ENCODE assay signal across 10 cellular contexts in the genomic region with DNA sequence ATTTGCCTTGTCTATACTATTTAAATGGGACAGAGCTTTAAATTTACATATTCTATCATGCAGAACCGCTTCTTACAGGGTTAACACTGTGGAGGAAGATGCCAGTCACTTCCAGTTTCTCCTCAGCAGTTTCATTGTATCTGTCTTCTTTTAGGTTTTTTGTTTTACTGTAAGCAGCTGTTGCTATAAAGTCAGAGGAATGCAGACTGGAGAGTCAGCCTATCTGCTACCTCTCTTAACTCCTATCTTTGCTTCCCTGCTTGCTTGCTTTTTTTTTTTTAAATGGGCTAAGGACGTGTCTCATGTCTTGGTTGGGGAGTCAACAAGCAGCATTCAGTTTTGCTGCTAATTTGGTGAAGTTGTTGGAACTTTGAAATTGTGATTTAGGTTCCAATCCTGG. TPM values are rescaled to one million over a fixed set of nuclear protein-coding genes. Genes with fewer than 3 reads are reported as not detected.
DNase-seq lines count a peak whose midpoint lies in the region; ATAC-seq and TF ChIP-seq lines count a peak whose summit lies in the region.
"Had no signal": no experiment of that assay in that cellular context is flagged by ENCODE, and none has a peak within 500 bp of the region (broad histone marks: within the 10 kb centered on the region; RNA-seq: fewer than 3 reads in every experiment).

No MANE protein-coding gene starts in this region.

- H3F3A ChIP-seq in GM23248 (ENCODE audit: insufficient read depth), result no peaks in the 10 kb centered on the region

- ATAC-seq in GM19463 (IDR thresholded peaks at IDR 0.05; ENCODE audit: unreplicated experiment) (peak; percentile 94), HG03139 (IDR thresholded peaks at IDR 0.05; ENCODE audit: unreplicated experiment) (peak; percentile 82)

- H3K4me3 Mint-ChIP-seq in dendritic cell treated with granulocyte-macrophage colony-stimulating factor and Interleukin-4, amounts not matched to agents 40 ng/mL and 50 ng/mL, for 4 days, result peak overlapping the region; percentile 60

- H3K27me3 ChIP-seq in GM23248 (replicated peaks; ENCODE audit: insufficient read depth), result no peaks in the 10 kb centered on the region

- no peak overlapping the region for H2AFZ ChIP-seq in GM23248

- H3K36me3 ChIP-seq in GM23248 (ENCODE audit: low read depth), result no peaks in the 10 kb centered on the region

- no peak overlapping the region for H3K4me3 ChIP-seq in lower leg skin (ENCODE audit: low read depth, poor library complexity, severe bottlenecking)
- no peak overlapping the region for H3K4me3 ChIP-seq in GM23248

- H4K20me1 ChIP-seq in GM23248 (ENCODE audit: insufficient read depth), result peaks cover 63% of the 10 kb centered on the region

- no peaks in the 10 kb centered on the region for H3K9me2 ChIP-seq in GM23248 (ENCODE audit: insufficient read depth)

- H3K36me3 Mint-ChIP-seq in dendritic cell treated with granulocyte-macrophage colony-stimulating factor and Interleukin-4, amounts not matched to agents 40 ng/mL and 50 ng/mL, for 4 days (ENCODE audit: low read depth), result no peaks in the 10 kb centered on the region

- H3K9ac ChIP-seq in GM23248, result no peak overlapping the region

- in situ Hi-C loops in GM13976 (cut with MboI; ENCODE audit: low sequenced_read_pairs, unreplicated experiment), result no loop called here
- in situ Hi-C loops in GM23248 (cut with MboI), result no loop called here

- peak overlapping the region; percentile 78 for H3K27ac Mint-ChIP-seq in dendritic cell treated with granulocyte-macrophage colony-stimulating factor and Interleukin-4, amounts not matched to agents 40 ng/mL and 50 ng/mL, for 4 days

- no peak overlapping the region for H3K27ac ChIP-seq in GM23248

- WGBS in lower leg skin, 2 donors, result 38 to 50% methylated on average over 2 of the region's 2 CpGs
- WGBS in GM23248 (ENCODE audit: low coverage in 1 of 2, low lambda C conversion rate in 2 of 2, missing lambda C conversion rate in 2 of 2), 2 experiments, result 42 to 50% methylated on average over 2 of the region's 2 CpGs

- H3K4me2 ChIP-seq in GM23248 (ENCODE audit: unreplicated experiment), result no peak overlapping the region

- no peaks in the 10 kb centered on the region for H3K9me3 ChIP-seq in GM23248 (ENCODE audit: low read depth)

- H3K27me3 Mint-ChIP-seq in dendritic cell treated with granulocyte-macrophage colony-stimulating factor and Interleukin-4, amounts not matched to agents 40 ng/mL and 50 ng/mL, for 4 days, result no peaks in the 10 kb centered on the region

- TF ChIP-seq CTCF in GM13976 (IDR thresholded peaks at IDR 0.05; ENCODE audit: borderline replicate concordance, control extremely low read depth, extremely low read depth, insufficient read depth, missing control alignments) (no peak), lower leg skin (IDR thresholded peaks at IDR 0.05) (no peak)

- no peak for TF ChIP-seq POLR2A in lower leg skin (IDR thresholded peaks at IDR 0.05)

- intact Hi-C loops in dendritic cell treated with granulocyte-macrophage colony-stimulating factor and Interleukin-4, amounts not matched to agents 40 ng/mL and 50 ng/mL, for 4 days (cut with micrococcal nuclease), result no loop called here
- intact Hi-C loops in lower leg skin (cut with DNase I; ENCODE audit: low total_unique reads), result no loop called here

- DNase-seq in GM13976 (ENCODE audit: low spot score), result peak; percentile 16
- DNase-seq in GM03348 (ENCODE audit: low spot score), result no peak
- DNase-seq in lower leg skin (ENCODE audit: low spot score in 2 of 2), result no peak
- DNase-seq in GM23248, result no peak
- no peak for DNase-seq in stimulated activated CD8-positive, alpha-beta memory T cell treated with anti-CD3 and anti-CD28 coated beads, Interleukin-4, amount 100 ng/mL, for 48 hours
- DNase-seq: NCI-H2029, small intestine had no signal

- H3K9me3 Mint-ChIP-seq in dendritic cell treated with granulocyte-macrophage colony-stimulating factor and Interleukin-4, amounts not matched to agents 40 ng/mL and 50 ng/mL, for 4 days, result no peaks in the 10 kb centered on the region

- H3K79me2 ChIP-seq in GM23248 (ENCODE audit: insufficient read depth), result peaks cover 100% of the 10 kb centered on the region

- peaks cover 77% of the 10 kb centered on the region for H3K4me1 Mint-ChIP-seq in dendritic cell treated with granulocyte-macrophage colony-stimulating factor and Interleukin-4, amounts not matched to agents 40 ng/mL and 50 ng/mL, for 4 days (ENCODE audit: low read depth)

- H3K4me1 ChIP-seq in GM23248 (ENCODE audit: insufficient read depth), result no peaks in the 10 kb centered on the region; the same call in 1 of the 2 replicates

RNA-seq across cellular contexts. Expression of a gene that starts 8.9 kb away (rescaled TPM):
- 10 to 100 TPM; 15.4 to 25.3 (median 24.0) TPM for total RNA-seq in lower leg skin
- total RNA-seq in GM23248 (2014; rRNA removed; shearing (Covaris generic)), result 15.4 and 20.0 TPM in 2 replicates
- 4.2 TPM in 2 replicates for polyA plus RNA-seq in GM23248 (2016; fragmentation: Nextera tagmentation; extraction: Ambion mirVana)
